8 cellular contexts compared by ENCODE assay signal in genomic region chr12:38328306-38328938, GRCh38. TPM values are rescaled to one million over a fixed set of nuclear protein-coding genes. Genes with fewer than 3 reads are reported as not detected.
A peak's percentile ranks its signal among the peaks of the same experiment; 100 is the strongest.
DNase-seq lines count a peak whose midpoint lies in the region; ATAC-seq and TF ChIP-seq lines count a peak whose summit lies in the region.
"Not testable (repeated sequence)": the region's sequence is repeated elsewhere in the genome, so short reads cannot be mapped to it uniquely, and the experiment has no call there.

No MANE protein-coding gene starts in this region.

- H3K23ac ChIP-seq in IMR-90 (ENCODE audit: low read depth, low read length) = not testable (repeated sequence)

- not testable (repeated sequence) for H4K91ac ChIP-seq in IMR-90 (ENCODE audit: insufficient read depth, low read depth, low read length)

- TF ChIP-seq CTCF in CD8-positive, alpha-beta T cell (IDR thresholded peaks at IDR 0.05) = peak; percentile 81
- peak; percentile 61 for TF ChIP-seq CTCF in IMR-90 (conservative IDR thresholded peaks at IDR 0.05; ENCODE audit: low read depth, low read length)
- peak; percentile 78 for TF ChIP-seq CTCF in activated B cell treated with CpG ODN at 0.5 μM for 24 hours (IDR thresholded peaks at IDR 0.05)
- peak; percentile 37 to 72 (median 64) for TF ChIP-seq CTCF in esophagus squamous epithelium (IDR thresholded peaks at IDR 0.05)
- TF ChIP-seq CTCF in right lobe of liver (IDR thresholded peaks at IDR 0.05) = peak; percentile 55 to 76 (median 65)
- TF ChIP-seq CTCF in testis (IDR thresholded peaks at IDR 0.05) = peak; percentile 33 to 73 (median 52)

- dilution Hi-C loops in IMR-90 (cut with HindIII; ENCODE audit: low sequenced_read_pairs, unreplicated experiment) = not testable (repeated sequence)

- not testable (repeated sequence) for H3K14ac ChIP-seq in IMR-90 (replicated peaks; ENCODE audit: low read depth, low read length)

- H2BK15ac ChIP-seq in IMR-90 (ENCODE audit: low read depth, low read length) = not testable (repeated sequence)

- H2BK20ac ChIP-seq in IMR-90 (ENCODE audit: low read depth, low read length) = not testable (repeated sequence)

- H3K4ac ChIP-seq in IMR-90 (ENCODE audit: low read depth, low read length) = not testable (repeated sequence)

- H3K79me1 ChIP-seq in IMR-90 (ENCODE audit: low read depth in 1 of 2, low read length in 2 of 2) = not testable (repeated sequence)

- H3K9me3 Mint-ChIP-seq in CD8-positive, alpha-beta T cell; activated B cell treated with CpG ODN at 0.5 μM for 24 hours: not testable (repeated sequence)

- H2AFZ ChIP-seq in IMR-90 (replicated peaks; ENCODE audit: low read length, poor library complexity) = not testable (repeated sequence)

- H2BK120ac ChIP-seq in IMR-90 (ENCODE audit: low read depth, low read length) = not testable (repeated sequence)

- H3K56ac ChIP-seq in IMR-90 (ENCODE audit: extremely low read depth, insufficient read depth, low read length) = not testable (repeated sequence)

- intact Hi-C loops in CD8-positive, alpha-beta T cell (cut with DNase I, micrococcal nuclease) = loop anchor here (1.0 to 10.0 kb wide), 4 partner anchors 12 to 1116 kb away; partner anchors contain the start of genes ALG10B (in 1 of the 2) and KIF21A (in 1 of the 2)
- intact Hi-C loops in IMR-90 (cut with micrococcal nuclease) (loop anchor here (2.0 to 5.0 kb wide), 3 partner anchors 774 to 1664 kb away; no protein-coding TSS in a partner anchor), activated B cell treated with CpG ODN at 0.5 μM for 24 hours (cut with micrococcal nuclease) (loop anchor here (1.0 kb wide), 1 partner anchor 945 kb away; no protein-coding TSS in a partner anchor), esophagus squamous epithelium (cut with DNase I) (loop anchor here (10.0 kb wide), 1 partner anchor 936 kb away; no protein-coding TSS in a partner anchor)
- intact Hi-C loops in right lobe of liver (cut with DNase I); testis (cut with DNase I; ENCODE audit: low total_unique reads): not testable (repeated sequence)

- not testable (repeated sequence) for H2AK9ac ChIP-seq in IMR-90 (replicated peaks; ENCODE audit: low read depth, low read length, poor library complexity)

- CTCF ChIA-PET in CD8-positive, alpha-beta T cell (lab: Charles Lee) = interaction anchor here (0.8 to 2.0 kb wide), 2 partner anchors 191 to 945 kb away, joined by 3 to 8 read pairs; no protein-coding TSS in a partner anchor
- CTCF ChIA-PET in IMR-90 (lab: Yijun Ruan, JAX) = interaction anchor here (1.5 kb wide), 1 partner anchor 945 kb away, joined by 3 read pairs; no protein-coding TSS in a partner anchor
- CTCF ChIA-PET in activated B cell treated with CpG ODN at 0.5 μM for 24 hours (lab: Charles Lee) = interaction anchor here (1.5 to 1.9 kb wide), 3 partner anchors 578 to 944 kb away, joined by 3 to 13 read pairs (median 4); no protein-coding TSS in a partner anchor

- H3K36me3 Mint-ChIP-seq in CD8-positive, alpha-beta T cell = peaks cover 11% of the 10 kb centered on the region
- not testable (repeated sequence) for H3K36me3 Mint-ChIP-seq in activated B cell treated with CpG ODN at 0.5 μM for 24 hours (ENCODE audit: low read depth)

- H3K4me3 ChIP-seq in CD8-positive, alpha-beta T cell (ENCODE audit: low read depth, low read length); IMR-90 (ENCODE audit: insufficient read depth, low read depth, low read length); esophagus squamous epithelium; right lobe of liver; testis: not testable (repeated sequence)

- not testable (repeated sequence) for ATAC-seq in CD8-positive, alpha-beta T cell
- ATAC-seq in GM19467 (IDR thresholded peaks at IDR 0.05; ENCODE audit: unreplicated experiment) = peak; percentile 57
- peak; percentile 42 for ATAC-seq in IMR-90 (ENCODE audit: low read depth)
- peak; percentile 47 for ATAC-seq in activated B cell treated with CpG ODN at 0.5 μM for 24 hours (ENCODE audit: low read depth)
- ATAC-seq in right lobe of liver = peak; percentile 36 to 77 (median 72)

- not testable (repeated sequence) for TF ChIP-seq POLR2A in IMR-90 (IDR thresholded peaks at IDR 0.05; ENCODE audit: low read depth, low read length); esophagus squamous epithelium (IDR thresholded peaks at IDR 0.05); right lobe of liver (IDR thresholded peaks at IDR 0.05); testis (IDR thresholded peaks at IDR 0.05)

- H3K9ac ChIP-seq in IMR-90 (ENCODE audit: low read depth, low read length) = not testable (repeated sequence)

- WGBS in IMR-90 (ENCODE audit: extremely low coverage in 2 of 2, insufficient read length in 1 of 2), 2 experiments = no CpG with 5 or more reads among the region's 7 CpGs
- 14 to 33% methylated on average over 6 to 7 of the region's 7 CpGs for WGBS in esophagus squamous epithelium, 2 donors
- WGBS in right lobe of liver (ENCODE audit: insufficient coverage, low coverage, low lambda C conversion rate, missing lambda C conversion rate) = 30% methylated on average over 7 of the region's 7 CpGs
- WGBS in testis, 2 donors = 40 to 45% methylated on average over 7 of the region's 7 CpGs

- peak; percentile 55 for TF ChIP-seq RAD21 in IMR-90 (IDR thresholded peaks at IDR 0.05; ENCODE audit: low read length)

- H3K9me1 ChIP-seq in IMR-90 (ENCODE audit: insufficient read depth, low read length) = not testable (repeated sequence)

- not testable (repeated sequence) for H3K27me3 ChIP-seq in CD8-positive, alpha-beta T cell (ENCODE audit: insufficient read depth, low read length); IMR-90 (ENCODE audit: control insufficient read depth, insufficient read depth, low read length); esophagus squamous epithelium; right lobe of liver; testis

- H3K27ac ChIP-seq in CD8-positive, alpha-beta T cell (ENCODE audit: low read depth, low read length); IMR-90 (ENCODE audit: insufficient read depth, low read length); esophagus squamous epithelium; right lobe of liver; testis: not testable (repeated sequence)

- not testable (repeated sequence) for BruUV-seq in IMR-90 (replicated peaks; lab: Mats Ljungman, UMichigan)

- not testable (repeated sequence) for H3K4me1 ChIP-seq in CD8-positive, alpha-beta T cell (ENCODE audit: insufficient read depth, low read length); IMR-90 (ENCODE audit: control insufficient read depth, insufficient read depth, low read length); esophagus squamous epithelium; right lobe of liver; testis

- not testable (repeated sequence) for H3K9me3 ChIP-seq in CD8-positive, alpha-beta T cell (ENCODE audit: low read length); IMR-90 (ENCODE audit: control insufficient read depth, insufficient read depth, low read length); esophagus squamous epithelium; right lobe of liver; testis

- H4K8ac ChIP-seq in IMR-90 (ENCODE audit: low read depth in 2 of 2, low read length in 2 of 2) = not testable (repeated sequence)

- H3K27me3 Mint-ChIP-seq in CD8-positive, alpha-beta T cell (ENCODE audit: low read depth); activated B cell treated with CpG ODN at 0.5 μM for 24 hours: not testable (repeated sequence)

- H3K4me1 Mint-ChIP-seq in CD8-positive, alpha-beta T cell (ENCODE audit: low read depth); activated B cell treated with CpG ODN at 0.5 μM for 24 hours: not testable (repeated sequence)

- not testable (repeated sequence) for H2AK5ac ChIP-seq in IMR-90 (ENCODE audit: low read depth, low read length)

- H4K5ac ChIP-seq in IMR-90 (ENCODE audit: low read depth, low read length) = not testable (repeated sequence)

- POLR2A ChIA-PET in CD8-positive, alpha-beta T cell (lab: Charles Lee); IMR-90 (lab: Charles Lee; ENCODE audit: unreplicated experiment); activated B cell treated with CpG ODN at 0.5 μM for 24 hours (lab: Charles Lee): not testable (repeated sequence)

- not testable (repeated sequence) for H3K4me3 Mint-ChIP-seq in CD8-positive, alpha-beta T cell; activated B cell treated with CpG ODN at 0.5 μM for 24 hours

- H3K27ac Mint-ChIP-seq in CD8-positive, alpha-beta T cell; activated B cell treated with CpG ODN at 0.5 μM for 24 hours: not testable (repeated sequence)

- not testable (repeated sequence) for H3K18ac ChIP-seq in IMR-90 (ENCODE audit: low read depth, low read length)

- in situ Hi-C loops in IMR-90 (cut with MboI; ENCODE audit: low sequenced_read_pairs) = loop anchor here (10.0 kb wide), 1 partner anchor 946 kb away; no protein-coding TSS in a partner anchor

- H4K20me1 ChIP-seq in IMR-90 (ENCODE audit: insufficient read depth, low read length) = not testable (repeated sequence)

- not testable (repeated sequence) for H2BK5ac ChIP-seq in IMR-90 (ENCODE audit: low read depth, low read length, poor library complexity, severe bottlenecking)

- not testable (repeated sequence) for H3K4me2 ChIP-seq in IMR-90 (ENCODE audit: low read depth, low read length)

- H3K36me3 ChIP-seq in CD8-positive, alpha-beta T cell (ENCODE audit: insufficient read depth, low read length); IMR-90 (ENCODE audit: control insufficient read depth, insufficient read depth, low read length); esophagus squamous epithelium; right lobe of liver; testis (ENCODE audit: low read depth, missing control alignments): not testable (repeated sequence)

- not testable (repeated sequence) for DNase-seq in CD8-positive, alpha-beta T cell; activated B cell treated with CpG ODN at 0.5 μM for 24 hours; esophagus squamous epithelium (lab: John Stamatoyannopoulos, UW); right lobe of liver; testis
- DNase-seq in IMR-90 (peak; percentile 33), NCI-H748 (lab: John Stamatoyannopoulos, UW; ENCODE audit: unreplicated experiment) (peak; percentile 23)

RNA-seq across cellular contexts. Expression of gene ALG10B, which starts 11.8 kb away (rescaled TPM):
- 10 to 100 TPM in 1 of 2 experiments, 1 to 10 TPM in 1; 7.2 to 10.3 TPM for total RNA-seq in CD8-positive, alpha-beta T cell
- total RNA-seq in IMR-90 (2012; rRNA removed) (2.5 and 2.9 TPM in 2 replicates), activated B cell treated with CpG ODN at 0.5 μM for 24 hours (9.3 and 9.8 TPM in 2 replicates), esophagus squamous epithelium (1 to 10 TPM; 2.3 to 4.4 (median 2.6) TPM), right lobe of liver (1 to 10 TPM; 1.8 to 5.3 (median 4.2) TPM), testis (1 to 10 TPM; 6.5 to 9.4 TPM)
- polyA plus RNA-seq in IMR-90 (2012; rRNA removed) (1.7 and 3.6 TPM in 2 replicates), testis (ENCODE audit: insufficient read depth, low read depth, low replicate concordance) (7.4 TPM)
- polyA plus RNA-seq in IMR-90 (2012; cell fraction: cytosol; rRNA removed) = 0.15 and 0.93 TPM in 2 replicates
- polyA plus RNA-seq in IMR-90 (2012; cell fraction: nucleus; rRNA removed; ENCODE audit: low replicate concordance) = 0.98 and 1.4 TPM in 2 replicates
